ENCODE assay signal across 18 cellular contexts in the genomic region with DNA sequence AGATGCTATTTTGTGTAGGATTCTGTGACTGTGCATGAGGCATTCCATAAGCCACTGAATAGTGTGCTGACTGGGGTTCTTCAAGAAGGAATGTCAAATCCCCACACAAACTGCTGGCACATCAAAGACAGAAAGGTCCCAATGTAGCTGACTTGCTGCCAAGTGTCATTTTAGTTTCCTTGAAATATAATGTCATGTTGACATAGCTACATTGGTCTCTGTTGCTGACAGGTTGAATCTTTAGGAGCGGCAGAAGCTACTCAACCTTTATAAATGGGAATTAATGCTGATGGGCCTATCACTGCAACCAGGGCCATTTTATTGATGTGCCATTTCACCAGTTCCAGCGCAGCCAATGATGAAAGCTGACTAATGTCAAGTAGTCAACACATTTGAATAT.
DNase-seq lines count a peak whose midpoint lies in the region; ATAC-seq, FAIRE-seq and TF ChIP-seq lines count a peak whose summit lies in the region.
"Had no signal": no experiment of that assay in that cellular context is flagged by ENCODE, and none has a peak within 500 bp of the region (broad histone marks: within the 10 kb centered on the region; RNA-seq: fewer than 3 reads in every experiment).

No MANE protein-coding gene starts in this region.

- no peak overlapping the region for H2BK5ac ChIP-seq in H1 (ENCODE audit: low read depth, low read length)

- peak overlapping the region; percentile 96 for H3K27ac Mint-ChIP-seq in activated T-cell treated with anti-CD3 and anti-CD28 coated beads, Interleukin-2, amount 50 U/mL, for 24 hours
- H3K27ac Mint-ChIP-seq: CD4-positive, alpha-beta memory T cell; H9 had no signal

- no peak overlapping the region for H2BK20ac ChIP-seq in H1 (ENCODE audit: low read length)

- no peaks in the 10 kb centered on the region for H3K36me3 ChIP-seq in H1 (ENCODE audit: control insufficient read depth in 2 of 4, insufficient read depth in 4 of 4, low read length in 3 of 4)

- H3K14ac ChIP-seq in H1 (ENCODE audit: insufficient read length): no peak overlapping the region

- H3K27me3 ChIP-seq in H1 (replicated peaks in 1 of 4; ENCODE audit: control insufficient read depth in 3 of 4, extremely low read depth in 1 of 4, insufficient read depth in 3 of 4, low read length in 3 of 4): no peaks in the 10 kb centered on the region

- H3K9me3 Mint-ChIP-seq in activated T-cell treated with anti-CD3 and anti-CD28 coated beads, Interleukin-2, amount 50 U/mL, for 24 hours: no peaks in the 10 kb centered on the region
- H3K9me3 Mint-ChIP-seq: CD4-positive, alpha-beta memory T cell; H9 had no signal

- no peak overlapping the region for H4K5ac ChIP-seq in H1 (ENCODE audit: insufficient read length, low read depth, low read length)

- 0 out of 2 replicates have a peak overlapping the region, but pooled peaks have one; percentile 7 for H2BK12ac ChIP-seq in H1 (ENCODE audit: low read depth, low read length)

- H3K9me3 ChIP-seq in H1 (ENCODE audit: insufficient read depth in 2 of 2, low read depth in 1 of 2, low read length in 1 of 2): no peaks in the 10 kb centered on the region

- no peak for TF ChIP-seq POLR2A in H1 (IDR thresholded peaks at IDR 0.05; ENCODE audit: control extremely low read depth in 1 of 2, low read depth in 2 of 2, low read length in 2 of 2)

- no peak overlapping the region for H3K4me3 ChIP-seq in H1 (ENCODE audit: extremely low read depth in 1 of 4, insufficient read depth in 2 of 4, low read depth in 3 of 4, low read length in 4 of 4)
- H3K4me3 ChIP-seq: GM23248 had no signal

- H2BK120ac ChIP-seq in H1 (replicated peaks; ENCODE audit: low read depth, low read length): no peak overlapping the region

- DNase-seq in activated T-cell treated with anti-CD3 and anti-CD28 coated beads, Interleukin-2, amount 50 U/mL, for 24 hours: no peak
- no peak for DNase-seq in activated T-cell treated with anti-CD3 and anti-CD28 coated beads, Interleukin-2, amount 50 U/mL, for 1 hour
- DNase-seq in D721Med (ENCODE audit: insufficient read length, low spot score): no peak
- DNase-seq in H1 (ENCODE audit: low read depth in 1 of 2, low spot score in 2 of 2): no peak
- no peak for DNase-seq in NOMO-1 treated with DMSO at 0.1 percent for 48 hours (lab: John Stamatoyannopoulos, UW; ENCODE audit: unreplicated experiment)
- DNase-seq: C1 segment of cervical spinal cord; Calu3; CD4-positive, alpha-beta memory T cell; COR-L47; DMS153; DND-41; GM23248; H9 had no signal

- no peak overlapping the region for H3K4me2 ChIP-seq in H1 (ENCODE audit: insufficient read depth in 1 of 2, low read depth in 2 of 2, low read length in 2 of 2)

- no peaks in the 10 kb centered on the region for H3K36me3 Mint-ChIP-seq in activated T-cell treated with anti-CD3 and anti-CD28 coated beads, Interleukin-2, amount 50 U/mL, for 24 hours (ENCODE audit: low read depth)
- H3K36me3 Mint-ChIP-seq: CD4-positive, alpha-beta memory T cell had no signal

- H3K23me2 ChIP-seq in H1 (ENCODE audit: low read depth, low read length): no peaks in the 10 kb centered on the region

- H3K18ac ChIP-seq in H1 (ENCODE audit: extremely low read depth, low read length): no peak overlapping the region

- FAIRE-seq in D721Med (lab: Jason Lieb, UNC) (peak; percentile 48), H1 (lab: Jason Lieb, UNC) (no peak)
- FAIRE-seq: G401.6, GM12892, GM19239 had no signal

- TF ChIP-seq EP300 in H1 (IDR thresholded peaks at IDR 0.05; ENCODE audit: borderline replicate concordance in 1 of 2, low read depth in 2 of 2, low read length in 2 of 2): no peak

- 98% methylated on average over 2 of the region's 2 CpGs; no CpG with 5 or more reads in 1 of the 2 experiments for WGBS in H1 (ENCODE audit: extremely low coverage in 1 of 2, insufficient coverage in 1 of 2, insufficient read length in 1 of 2, insufficient replicate concordance in 2 of 2, low coverage in 1 of 2, low lambda C conversion rate in 2 of 2, missing lambda C conversion rate in 1 of 2), 2 experiments

- H3K79me1 ChIP-seq in H1 (ENCODE audit: low read depth, low read length): no peaks in the 10 kb centered on the region

- CTCF ChIA-PET in H1 (lab: Charles Lee; ENCODE audit: partially characterized antibody): no interaction called here

- H4K20me1 ChIP-seq in H1 (replicated peaks in 1 of 2; ENCODE audit: control insufficient read depth in 1 of 2, insufficient read depth in 2 of 2, low read length in 2 of 2): no peaks in the 10 kb centered on the region

- H4K91ac ChIP-seq in H1 (replicated peaks; ENCODE audit: insufficient read length, low read length): no peak overlapping the region

- no peak for TF ChIP-seq RAD21 in H1 (IDR thresholded peaks at IDR 0.05 in 1 of 2, conservative IDR thresholded peaks at IDR 0.05 in 1 of 2; ENCODE audit: low read depth in 2 of 2, low read length in 2 of 2)

- no peak overlapping the region for H3K27ac ChIP-seq in H1 (ENCODE audit: low read depth, low read length)
- H3K27ac ChIP-seq: GM23248 had no signal

- no peak overlapping the region for H3K4ac ChIP-seq in H1 (replicated peaks; ENCODE audit: insufficient read length, low read depth, low read length)

- H3K79me2 ChIP-seq in H1 (ENCODE audit: control insufficient read depth in 1 of 2, insufficient read depth in 2 of 2, low read length in 2 of 2): no peaks in the 10 kb centered on the region

- TF ChIP-seq CTCF in D721Med (IDR thresholded peaks at IDR 0.05; ENCODE audit: insufficient read depth, missing control alignments) (no peak), H1 (IDR thresholded peaks at IDR 0.05; ENCODE audit: control extremely low read depth in 1 of 3, insufficient read depth in 1 of 3, low read depth in 1 of 3, low read length in 3 of 3) (no peak)

- no peak overlapping the region for H3K56ac ChIP-seq in H1 (replicated peaks; ENCODE audit: insufficient read length, low read depth, low read length)

- no peak overlapping the region for H3K9ac ChIP-seq in H1 (replicated peaks in 1 of 4; ENCODE audit: extremely low read depth in 1 of 4, low read depth in 3 of 4, low read length in 3 of 4)
- H3K9ac ChIP-seq: GM23248 had no signal

- H3K23ac ChIP-seq in H1 (ENCODE audit: insufficient read length): no peak overlapping the region

- H2BK15ac ChIP-seq in H1 (ENCODE audit: low read length): no peak overlapping the region

- peaks cover 50% of the 10 kb centered on the region for H3K4me1 Mint-ChIP-seq in activated T-cell treated with anti-CD3 and anti-CD28 coated beads, Interleukin-2, amount 50 U/mL, for 24 hours (ENCODE audit: low read depth)

- no peak overlapping the region for H2AFZ ChIP-seq in H1 (ENCODE audit: low read length)
- H2AFZ ChIP-seq: GM23248 had no signal

- H3K27me3 Mint-ChIP-seq in activated T-cell treated with anti-CD3 and anti-CD28 coated beads, Interleukin-2, amount 50 U/mL, for 24 hours: no peaks in the 10 kb centered on the region
- H3K27me3 Mint-ChIP-seq: CD4-positive, alpha-beta memory T cell had no signal

- H2AK5ac ChIP-seq in H1 (ENCODE audit: low read depth, low read length): no peak overlapping the region

- peaks cover 0 to 3% (median 0%) of the 10 kb centered on the region in 4 experiments; a peak in 1 of 7 replicates for H3K4me1 ChIP-seq in H1 (replicated peaks in 1 of 4; ENCODE audit: control insufficient read depth in 3 of 4, insufficient read depth in 4 of 4, low read length in 3 of 4)

- ATAC-seq in GM18517 (IDR thresholded peaks at IDR 0.05; ENCODE audit: unreplicated experiment): no peak
- ATAC-seq: HCT116 had no signal

- no peak overlapping the region for H3K4me3 Mint-ChIP-seq in activated T-cell treated with anti-CD3 and anti-CD28 coated beads, Interleukin-2, amount 50 U/mL, for 24 hours
- H3K4me3 Mint-ChIP-seq: CD4-positive, alpha-beta memory T cell; H9 had no signal

- H4K8ac ChIP-seq in H1 (ENCODE audit: extremely low read depth, insufficient read depth, low read length): no peak overlapping the region

- POLR2A ChIA-PET in H1 (lab: Charles Lee; ENCODE audit: partially characterized antibody): no interaction called here
